1 cellular context compared by ENCODE assay signal in genomic region chr15:101614001-101614585, GRCh38.
TF ChIP-seq lines count a peak whose summit lies in the region.

No MANE protein-coding gene starts in this region.

TF ChIP-seq in HEK293, 187 proteins besides CTCF, POLR2A, EP300 and RAD21 (continued from another document and continues in another):
- TF ChIP-seq AEBP2 (tag by site-specific recombination; IDR thresholded peaks at IDR 0.05; ENCODE audit: borderline replicate concordance) (no peak), ZSCAN23 (tag by site-specific recombination; IDR thresholded peaks at IDR 0.05) (no peak), ZNF335 (tag by site-specific recombination; conservative IDR thresholded peaks at IDR 0.05) (0 out of 2 replicates have a peak, but pooled peaks have one; percentile 13), ATF2 (tag by site-specific recombination; IDR thresholded peaks at IDR 0.05; ENCODE audit: low read depth) (peak; percentile 86), ZNF48 (tag by site-specific recombination; IDR thresholded peaks at IDR 0.05) (no peak), ZNF704 (tag by site-specific recombination; IDR thresholded peaks at IDR 0.05) (no peak), ZNF138 (tag by site-specific recombination; IDR thresholded peaks at IDR 0.05; ENCODE audit: borderline replicate concordance) (no peak), ZBTB6 (tag by site-specific recombination; IDR thresholded peaks at IDR 0.05) (no peak), HIC1 (tag by site-specific recombination; IDR thresholded peaks at IDR 0.05) (no peak), ELK4 (IDR thresholded peaks at IDR 0.05; ENCODE audit: borderline replicate concordance, low read depth, low read length) (no peak), ZNF266 (tag by site-specific recombination; IDR thresholded peaks at IDR 0.05; ENCODE audit: low read depth) (no peak), ZNF600 (tag by site-specific recombination; IDR thresholded peaks at IDR 0.05) (0 out of 2 replicates have a peak, but pooled peaks have one; percentile 1), KLF1 (tag by site-specific recombination; IDR thresholded peaks at IDR 0.05) (no peak), ZNF660 (tag by site-specific recombination; IDR thresholded peaks at IDR 0.05) (no peak), ZNF529 (tag by site-specific recombination; IDR thresholded peaks at IDR 0.05; ENCODE audit: insufficient replicate concordance) (no peak), ZFP41 (tag by site-specific recombination; IDR thresholded peaks at IDR 0.05; ENCODE audit: borderline replicate concordance) (no peak), ZNF433 (tag by site-specific recombination; IDR thresholded peaks at IDR 0.05; ENCODE audit: low read depth) (no peak), KLF8 (tag by site-specific recombination; IDR thresholded peaks at IDR 0.05) (no peak), ZNF184 (tag by site-specific recombination; IDR thresholded peaks at IDR 0.05) (no peak), ZNF416 (tag by site-specific recombination; IDR thresholded peaks at IDR 0.05) (no peak), PRDM6 (tag by site-specific recombination; IDR thresholded peaks at IDR 0.05) (no peak), ZFP37 (tag by site-specific recombination; IDR thresholded peaks at IDR 0.05) (no peak), ZNF624 (tag by site-specific recombination; IDR thresholded peaks at IDR 0.05) (no peak), ZNF645 (tag by site-specific recombination; IDR thresholded peaks at IDR 0.05) (no peak), GFI1B (tag by site-specific recombination; IDR thresholded peaks at IDR 0.05) (no peak), SETDB1 (IDR thresholded peaks at IDR 0.05; ENCODE audit: insufficient read length, low read length) (no peak), ZNF19 (tag by site-specific recombination; IDR thresholded peaks at IDR 0.05; ENCODE audit: low read depth) (no peak), YY2 (tag by site-specific recombination; IDR thresholded peaks at IDR 0.05) (no peak), KLF9 (tag by site-specific recombination; IDR thresholded peaks at IDR 0.05; ENCODE audit: low read depth) (no peak), ZNF518A (tag by site-specific recombination; conservative IDR thresholded peaks at IDR 0.05; ENCODE audit: low read depth) (no peak), ZSCAN18 (tag by site-specific recombination; IDR thresholded peaks at IDR 0.05) (no peak), ZNF292 (tag by site-specific recombination; IDR thresholded peaks at IDR 0.05; ENCODE audit: borderline replicate concordance, low read depth) (no peak), GLIS1 (tag by site-specific recombination; IDR thresholded peaks at IDR 0.05) (0 out of 2 replicates have a peak, but pooled peaks have one; percentile 20), GLIS2 (tag by site-specific recombination; IDR thresholded peaks at IDR 0.05) (0 out of 2 replicates have a peak, but pooled peaks have one; percentile 8)
